8 cellular contexts compared by ENCODE assay signal in genomic region chr22:37633082-37633692, GRCh38. TPM values are rescaled to one million over a fixed set of nuclear protein-coding genes. Genes with fewer than 3 reads are reported as not detected.
DNase-seq lines count a peak whose midpoint lies in the region; ATAC-seq, FAIRE-seq and TF ChIP-seq lines count a peak whose summit lies in the region.

No MANE protein-coding gene starts in this region.

- H3K27ac ChIP-seq in Peyer's patch (peak overlapping the region; percentile 74 to 98 (median 88)), fibroblast of lung (ENCODE audit: insufficient read depth, low read length) (peak overlapping the region; percentile 42)

- no peaks in the 10 kb centered on the region for H3K79me2 ChIP-seq in fibroblast of lung (ENCODE audit: control insufficient read depth, insufficient read depth, low read length)

- no peak for DNase-seq in activated CD4-positive, CD25-positive, alpha-beta regulatory T cell (lab: John Stamatoyannopoulos, UW)
- DNase-seq in Peyer's patch: peak in 2 of 3 donors; percentile 77 to 78
- no peak for DNase-seq in fibroblast of lung (ENCODE audit: low read depth in 2 of 2)
- DNase-seq in stimulated activated CD8-positive, alpha-beta memory T cell treated with anti-CD3 and anti-CD28 coated beads, Interleukin-7, amount 100 ng/mL, for 48 hours (ENCODE audit: extremely low read depth in 1 of 2, low read depth in 1 of 2): peak; percentile 60 to 68
- no peak for DNase-seq in HTR-8/SVneo (ENCODE audit: insufficient read length, low spot score)
- no peak for DNase-seq in NCI-H187 treated with DMSO at 0.1 percent for 48 hours (lab: John Stamatoyannopoulos, UW)

- TF ChIP-seq CTCF in Peyer's patch (IDR thresholded peaks at IDR 0.05) (no peak), fibroblast of lung (conservative IDR thresholded peaks at IDR 0.05 in 1 of 2, IDR thresholded peaks at IDR 0.05 in 1 of 2; ENCODE audit: low read depth in 1 of 2, low read length in 2 of 2) (no peak)

- no peak for FAIRE-seq in HTR-8/SVneo (lab: Jason Lieb, UNC)

- H4K20me1 ChIP-seq in fibroblast of lung (ENCODE audit: control insufficient read depth, extremely low read depth, insufficient read depth, low read length): no peaks in the 10 kb centered on the region

- H3K36me3 ChIP-seq in Peyer's patch: peaks cover 0 to 41% (median 0%) of the 10 kb centered on the region in 3 donors
- H3K36me3 ChIP-seq in fibroblast of lung (ENCODE audit: control insufficient read depth, insufficient read depth, low read length): peaks cover 6% of the 10 kb centered on the region

- H3K9me3 ChIP-seq in Peyer's patch (no peaks in the 10 kb centered on the region), fibroblast of lung (ENCODE audit: control insufficient read depth, insufficient read depth, low read depth, low read length) (no peaks in the 10 kb centered on the region)

- H2AFZ ChIP-seq in fibroblast of lung (ENCODE audit: low read length): no peak overlapping the region

- no peaks in the 10 kb centered on the region for H3K27me3 ChIP-seq in Peyer's patch
- no peaks in the 10 kb centered on the region for H3K27me3 ChIP-seq in fibroblast of lung (ENCODE audit: control insufficient read depth, insufficient read depth, low read length)

- ATAC-seq in activated CD4-positive, CD25-positive, alpha-beta regulatory T cell treated with anti-CD3 and anti-CD28 coated beads, Interleukin-2, amount 50 U/mL, for 24 hours: peak; percentile 51 to 58
- peak; percentile 44 for ATAC-seq in HG02763 (IDR thresholded peaks at IDR 0.05; ENCODE audit: unreplicated experiment)

- H3K4me3 ChIP-seq in Peyer's patch: peak overlapping the region in 2 of 4 donors; percentile 18 to 24
- H3K4me3 ChIP-seq in fibroblast of lung (replicated peaks in 1 of 4; ENCODE audit: control extremely low read depth in 1 of 4, insufficient read depth in 1 of 4, low read depth in 3 of 4, low read length in 4 of 4): no peak overlapping the region

- peak overlapping the region; percentile 38 for H3K4me2 ChIP-seq in fibroblast of lung (ENCODE audit: extremely low read depth, insufficient read depth, low read length)

- H3K4me1 ChIP-seq in Peyer's patch: peaks cover 20 to 58% (median 49%) of the 10 kb centered on the region in 4 donors
- peaks cover 30% of the 10 kb centered on the region for H3K4me1 ChIP-seq in fibroblast of lung (ENCODE audit: control insufficient read depth, extremely low read depth, insufficient read depth, low read length)

- no peak for TF ChIP-seq POLR2A in Peyer's patch (IDR thresholded peaks at IDR 0.05)

- no peak overlapping the region for H3K9ac ChIP-seq in fibroblast of lung (ENCODE audit: insufficient read depth, low read length)

RNA-seq across cellular contexts. Expression of gene SH3BP1, which starts 6.3 kb away (rescaled TPM):
- 100 to 1,000 TPM in 1 of 4 donors, 10 to 100 TPM in 3; 55.0 to 135 (median 71.8) TPM for total RNA-seq in Peyer's patch
- 3.1 and 6.2 TPM in 2 replicates for total RNA-seq in fibroblast of lung
- 2.9 and 5.5 TPM in 2 replicates for polyA plus RNA-seq in fibroblast of lung
- polyA plus RNA-seq in fibroblast of lung (2012): 7.7 and 15.2 TPM in 2 replicates
- polyA minus RNA-seq in fibroblast of lung (ENCODE audit: low replicate concordance): 15.3 and 34.4 TPM in 2 replicates

RNA-seq across cellular contexts. Expression of gene GGA1, which starts 24.6 kb away (rescaled TPM):
- 100 to 1,000 TPM in 3 of 4 donors, 10 to 100 TPM in 1; 67.1 to 189 (median 117) TPM for total RNA-seq in Peyer's patch
- total RNA-seq in fibroblast of lung: 24.7 and 27.9 TPM in 2 replicates
- polyA plus RNA-seq in fibroblast of lung: 18.0 and 23.1 TPM in 2 replicates
- 17.3 and 21.9 TPM in 2 replicates for polyA plus RNA-seq in fibroblast of lung (2012)
- 17.6 and 35.7 TPM in 2 replicates for polyA minus RNA-seq in fibroblast of lung (ENCODE audit: low replicate concordance)

RNA-seq across cellular contexts. Expression of gene PDXP, which starts 25.3 kb away (rescaled TPM):
- total RNA-seq in Peyer's patch: 100 to 1,000 TPM in 3 of 4 donors, 10 to 100 TPM in 1; 19.0 to 146 (median 111) TPM
- total RNA-seq in fibroblast of lung: 4.0 and 5.1 TPM in 2 replicates
- polyA plus RNA-seq in fibroblast of lung: 7.9 and 14.7 TPM in 2 replicates
- 6.9 and 16.5 TPM in 2 replicates for polyA plus RNA-seq in fibroblast of lung (2012)
- 14.5 and 15.0 TPM in 2 replicates for polyA minus RNA-seq in fibroblast of lung (ENCODE audit: low replicate concordance)

RNA-seq across cellular contexts. Expression of gene LGALS1, which starts 42.2 kb away (rescaled TPM):
- total RNA-seq in Peyer's patch: 100 to 1,000 TPM in 1 of 4 donors, 10 to 100 TPM in 3; 44.8 to 352 (median 73.5) TPM
- total RNA-seq in fibroblast of lung: 6,362 and 11,230 TPM in 2 replicates
- polyA plus RNA-seq in fibroblast of lung: 5,090 and 5,801 TPM in 2 replicates
- polyA plus RNA-seq in fibroblast of lung (2012): 11,602 and 14,894 TPM in 2 replicates
- 14,591 and 18,200 TPM in 2 replicates for polyA minus RNA-seq in fibroblast of lung (ENCODE audit: low replicate concordance)

RNA-seq across cellular contexts. Expression of gene NOL12, which starts 53.0 kb away (rescaled TPM):
- total RNA-seq in Peyer's patch (100 to 1,000 TPM in 1 of 4 donors, 10 to 100 TPM in 3; 37.5 to 144 (median 57.1) TPM), fibroblast of lung (12.1 and 15.4 TPM in 2 replicates)
- polyA plus RNA-seq in fibroblast of lung: 12.8 and 26.1 TPM in 2 replicates
- polyA plus RNA-seq in fibroblast of lung (2012): 16.0 and 29.1 TPM in 2 replicates
- 5.0 and 6.3 TPM in 2 replicates for polyA minus RNA-seq in fibroblast of lung (ENCODE audit: low replicate concordance)

Comparison
In these comparisons a context has a peak if more than half of its experiments do, and no peak if none do; other contexts are left out.
1. DNase-seq: peak in Peyer's patch (2 of 3) and stimulated activated CD8-positive, alpha-beta memory T cell treated with anti-CD3 and anti-CD28 coated beads, Interleukin-7, amount 100 ng/mL, for 48 hours (2 of 2); none in activated CD4-positive, CD25-positive, alpha-beta regulatory T cell (0 of 4), fibroblast of lung (0 of 2), HTR-8/SVneo (single experiment) and NCI-H187 treated with DMSO at 0.1 percent for 48 hours (single experiment).